Comparison of ENCODE assay signal across 7 cellular contexts in genomic region chrX:45515262-45516215, GRCh38.
DNase-seq lines count a peak whose midpoint lies in the region; ATAC-seq, FAIRE-seq and TF ChIP-seq lines count a peak whose summit lies in the region.

No MANE protein-coding gene starts in this region.

- FAIRE-seq in H54 (lab: Jason Lieb, UNC), result no peak

- DNase-seq in GM10248 (ENCODE audit: extremely low spot score) (peak; percentile 10), NCI-H1105 (lab: John Stamatoyannopoulos, UW) (peak; percentile 0), endodermal cell (peak; percentile 58), myocyte (ENCODE audit: low read depth) (peak; percentile 68), thoracic aorta (ENCODE audit: low spot score) (peak; percentile 48), H54 (ENCODE audit: insufficient read length, low spot score) (no peak)
- peak; percentile 27 for DNase-seq in activated CD4-positive, alpha-beta T cell treated with anti-CD3 and anti-CD28 coated beads, Interleukin-2, amount 50 U/mL, for 1 hour

- H3K4me3 ChIP-seq in endodermal cell (ENCODE audit: low read length) (no peak overlapping the region), thoracic aorta (peak overlapping the region; percentile 39)

- no peak for TF ChIP-seq POLR2A in H54 (IDR thresholded peaks at IDR 0.05; ENCODE audit: low read depth, low read length)

- peaks cover 5% of the 10 kb centered on the region for H3K4me1 Mint-ChIP-seq in endodermal cell

- no peak overlapping the region for H3K4me3 Mint-ChIP-seq in endodermal cell

- H3K27ac Mint-ChIP-seq in endodermal cell, result no peak overlapping the region

- POLR2A ChIA-PET in GM10248 (lab: Yijun Ruan, JAX), result no interaction called here

- H3K27me3 ChIP-seq in endodermal cell (ENCODE audit: control insufficient read depth, insufficient read depth, low read length, poor library complexity, severe bottlenecking) (no peaks in the 10 kb centered on the region), thoracic aorta (replicated peaks; ENCODE audit: insufficient read depth) (no peaks in the 10 kb centered on the region)

- CTCF ChIA-PET in GM10248 (lab: Yijun Ruan, JAX), result interaction anchor here (0.6 to 1.5 kb wide), 4 partner anchors 10 to 893 kb away, joined by 3 to 5 read pairs (median 4); no protein-coding TSS in a partner anchor

- TF ChIP-seq CTCF in GM10248 (IDR thresholded peaks at IDR 0.05; ENCODE audit: control extremely low read depth, extremely low read depth, low read depth, missing control alignments) (peak; percentile 15), endodermal cell (conservative IDR thresholded peaks at IDR 0.05) (peak; percentile 72), thoracic aorta (IDR thresholded peaks at IDR 0.05) (peak; percentile 15)

- H3K4me1 ChIP-seq in endodermal cell (ENCODE audit: control insufficient read depth, insufficient read depth, low read length) (no peaks in the 10 kb centered on the region), thoracic aorta (ENCODE audit: control insufficient read depth in 1 of 2, low read depth in 2 of 2) (peaks cover 0 to 25% of the 10 kb centered on the region in 2 donors)

- H3K36me3 ChIP-seq in endodermal cell (ENCODE audit: control insufficient read depth, insufficient read depth, low read length), result no peaks in the 10 kb centered on the region
- H3K36me3 ChIP-seq in thoracic aorta, result no peaks in the 10 kb centered on the region

- no peaks in the 10 kb centered on the region for H3K36me3 Mint-ChIP-seq in endodermal cell (ENCODE audit: low read depth)

- H3K27ac ChIP-seq in endodermal cell (ENCODE audit: low read depth, low read length) (no peak overlapping the region), thoracic aorta (peak overlapping the region; percentile 17 to 49)

- WGBS in endodermal cell (ENCODE audit: insufficient coverage in 1 of 2, insufficient read length in 1 of 2), 2 experiments, result 78 to 88% methylated on average over 5 to 11 of the region's 12 CpGs

- no peaks in the 10 kb centered on the region for H3K9me3 ChIP-seq in endodermal cell (ENCODE audit: control insufficient read depth, low read length)
- H3K9me3 ChIP-seq in thoracic aorta, result no peaks in the 10 kb centered on the region

- peaks cover 51% of the 10 kb centered on the region for H3K9me3 Mint-ChIP-seq in endodermal cell

- H3K27me3 Mint-ChIP-seq in endodermal cell (ENCODE audit: insufficient read depth), result no peaks in the 10 kb centered on the region

- ATAC-seq in thoracic aorta (ENCODE audit: insufficient number of reproducible peaks, low FRiP score, low read depth), result peak; percentile 99

- no peak overlapping the region for H3K9ac ChIP-seq in endodermal cell (ENCODE audit: extremely low read depth, low read length, poor library complexity, severe bottlenecking)

Comparison
In these comparisons a context has a peak if more than half of its experiments do, and no peak if none do; other contexts are left out.
1. CTCF ChIP-seq: peak in every context shown above with its lines; median percentile 72 in endodermal cell; 15 in GM10248; 15 in thoracic aorta.